ENCODE assay signal across 8 cellular contexts in the genomic region with DNA sequence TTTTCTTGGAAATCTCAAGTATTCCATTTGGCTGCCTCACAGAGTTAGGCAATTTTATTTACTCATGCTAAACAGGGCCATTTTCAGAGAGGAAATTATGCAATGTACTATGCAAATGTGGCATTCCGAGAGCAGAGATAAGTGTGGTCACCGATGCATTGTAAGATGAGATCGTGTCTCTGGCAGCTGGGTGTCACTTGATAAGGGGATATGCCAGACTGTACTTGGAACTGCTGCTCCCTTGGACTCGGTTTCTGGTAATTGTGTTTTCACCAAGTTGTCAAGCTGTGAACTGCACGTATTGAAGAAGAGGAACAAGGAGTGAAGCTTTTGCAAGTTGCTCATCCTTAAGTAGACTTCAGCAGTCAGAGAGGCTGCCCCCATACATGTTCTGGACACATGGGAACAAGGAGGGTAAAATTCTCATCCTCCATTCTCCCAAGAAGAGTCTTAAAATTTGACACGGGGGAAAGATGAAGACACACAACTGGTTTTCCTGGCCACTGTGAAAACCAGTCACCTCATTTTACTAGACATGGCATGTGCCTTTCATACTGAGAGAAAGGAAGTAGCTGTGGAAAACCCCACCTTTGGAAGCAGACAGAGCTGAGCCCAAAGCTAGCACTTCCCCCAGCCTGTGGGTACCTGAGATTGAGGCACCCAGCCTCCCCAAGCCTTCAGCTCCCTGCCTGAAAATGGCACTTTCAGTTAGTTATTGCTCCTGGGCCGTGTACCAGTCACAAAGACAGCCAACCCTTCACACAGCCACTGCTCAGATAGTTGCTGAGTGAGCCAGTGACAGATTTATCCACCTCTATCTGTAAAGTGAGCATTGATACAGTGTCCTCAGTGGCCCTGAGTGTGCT.
DNase-seq lines count a peak whose midpoint lies in the region; ATAC-seq and TF ChIP-seq lines count a peak whose summit lies in the region.

No MANE protein-coding gene starts in this region.

- H3K27me3 ChIP-seq in CD4-positive, alpha-beta memory T cell (ENCODE audit: insufficient read depth, low read length) = no peaks in the 10 kb centered on the region

- POLR2A ChIA-PET in CD4-positive, alpha-beta memory T cell (lab: Charles Lee; ENCODE audit: partially characterized antibody) = interaction anchor here (0.9 to 1.4 kb wide), 5 partner anchors 11 to 151 kb away, joined by 3 to 5 read pairs (median 4); a partner anchor contains a TSS

- peaks cover 22 to 39% (median 30%) of the 10 kb centered on the region in 4 donors for H3K4me1 Mint-ChIP-seq in CD4-positive, alpha-beta memory T cell

- H3K9me3 ChIP-seq in CD4-positive, alpha-beta memory T cell (ENCODE audit: control insufficient read depth in 1 of 2, low read length in 2 of 2) = no peaks in the 10 kb centered on the region

- DNase-seq in CD4-positive, alpha-beta memory T cell = peak in 3 of 5 donors; percentile 5 to 67 (median 30)
- peak; percentile 51 to 86 for DNase-seq in NOMO-1 (lab: John Stamatoyannopoulos, UW; ENCODE audit: unreplicated experiment in 2 of 2)
- peak; percentile 88 for DNase-seq in astrocyte of the cerebellum (ENCODE audit: low read depth)
- DNase-seq in kidney tubule cell (ENCODE audit: low spot score) = peak; percentile 74
- DNase-seq in stromal cell of bone marrow (ENCODE audit: low read depth) = peak; percentile 75
- DNase-seq in putamen (ENCODE audit: low spot score) = no peak

- H3K27me3 Mint-ChIP-seq in CD4-positive, alpha-beta memory T cell = no peaks in the 10 kb centered on the region

- no peaks in the 10 kb centered on the region for H3K36me3 ChIP-seq in CD4-positive, alpha-beta memory T cell (ENCODE audit: insufficient read depth, low read length)

- CTCF ChIA-PET in CD4-positive, alpha-beta memory T cell (lab: Charles Lee; ENCODE audit: partially characterized antibody) = interaction anchor here (1.1 to 1.5 kb wide), 2 partner anchors 12 to 192 kb away, joined by 3 to 4 read pairs; no protein-coding TSS in a partner anchor

- peak overlapping the region; percentile 3 to 75 (median 52) for H3K4me3 Mint-ChIP-seq in CD4-positive, alpha-beta memory T cell

- H3K27ac ChIP-seq in CD4-positive, alpha-beta memory T cell (ENCODE audit: low read depth, low read length) = no peak overlapping the region

- ATAC-seq in GM19324 (IDR thresholded peaks at IDR 0.05; ENCODE audit: low FRiP score, unreplicated experiment) = peak; percentile 70
- peak; percentile 74 for ATAC-seq in HG03432 (IDR thresholded peaks at IDR 0.05; ENCODE audit: unreplicated experiment)

- H3K36me3 Mint-ChIP-seq in CD4-positive, alpha-beta memory T cell = peaks cover 0 to 4% of the 10 kb centered on the region in 2 donors

- in situ Hi-C loops in astrocyte of the cerebellum (cut with HindIII; ENCODE audit: low sequenced_read_pairs) = no loop called here

- H3K4me3 ChIP-seq in CD4-positive, alpha-beta memory T cell (ENCODE audit: low read length in 2 of 2) = no peak overlapping the region
- H3K4me3 ChIP-seq in astrocyte of the cerebellum (ENCODE audit: low read depth, low read length) = no peak overlapping the region

- H3K27ac Mint-ChIP-seq in CD4-positive, alpha-beta memory T cell = peak overlapping the region; percentile 65 to 93 (median 77)

- no peaks in the 10 kb centered on the region for H3K9me3 Mint-ChIP-seq in CD4-positive, alpha-beta memory T cell

- intact Hi-C loops in CD4-positive, alpha-beta memory T cell (cut with micrococcal nuclease) = no loop called here

- H3K4me1 ChIP-seq in CD4-positive, alpha-beta memory T cell (ENCODE audit: insufficient read depth, low read length) = peaks cover 28% of the 10 kb centered on the region

- TF ChIP-seq CTCF in astrocyte of the cerebellum (IDR thresholded peaks at IDR 0.05; ENCODE audit: low read depth, low read length, missing control alignments) = no peak
